In genomic region chr12:122403115-122403770, GRCh38 we compare ENCODE assay signal across 9 cellular contexts. TPM values are rescaled to one million over a fixed set of nuclear protein-coding genes. Genes with fewer than 3 reads are reported as not detected.
DNase-seq lines count a peak whose midpoint lies in the region; ATAC-seq and TF ChIP-seq lines count a peak whose summit lies in the region.
"Had no signal": no experiment of that assay in that cellular context is flagged by ENCODE, and none has a peak within 500 bp of the region (broad histone marks: within the 10 kb centered on the region; RNA-seq: fewer than 3 reads in every experiment).

No MANE protein-coding gene starts in this region.

- no peak for DNase-seq in activated naive CD8-positive, alpha-beta T cell treated with anti-CD3 and anti-CD28 coated beads for 36 hours
- peak; percentile 8 for DNase-seq in astrocyte of the hippocampus (ENCODE audit: low read depth, low spot score)
- no peak for DNase-seq in thyroid gland
- DNase-seq in SHP77 treated with DMSO at 0.1 percent for 48 hours (lab: John Stamatoyannopoulos, UW), result no peak
- no peak for DNase-seq in NK-92 (lab: John Stamatoyannopoulos, UW; ENCODE audit: unreplicated experiment)
- no peak for DNase-seq in NCI-H510A treated with DMSO at 0.1 percent for 48 hours (lab: John Stamatoyannopoulos, UW)
- DNase-seq: body of pancreas had no signal

- H3K4me3 Mint-ChIP-seq in activated naive CD8-positive, alpha-beta T cell, result no peak overlapping the region
- no peak overlapping the region for H3K4me3 Mint-ChIP-seq in activated naive CD8-positive, alpha-beta T cell treated with anti-CD3 and anti-CD28 coated beads for 36 hours

- TF ChIP-seq CTCF in thyroid gland (IDR thresholded peaks at IDR 0.05), result no peak

- 83 to 85% methylated on average over 6 of the region's 6 CpGs for WGBS in thyroid gland, 2 donors

- H3K27ac ChIP-seq in thyroid gland, result peak overlapping the region in 2 of 3 donors; percentile 98 to 99
- H3K27ac ChIP-seq: body of pancreas had no signal

- H3K27me3 Mint-ChIP-seq in activated naive CD8-positive, alpha-beta T cell, result no peaks in the 10 kb centered on the region
- no peaks in the 10 kb centered on the region for H3K27me3 Mint-ChIP-seq in activated naive CD8-positive, alpha-beta T cell treated with anti-CD3 and anti-CD28 coated beads for 36 hours

- H3K36me3 Mint-ChIP-seq in activated naive CD8-positive, alpha-beta T cell, result peaks cover 4% of the 10 kb centered on the region
- H3K36me3 Mint-ChIP-seq in activated naive CD8-positive, alpha-beta T cell treated with anti-CD3 and anti-CD28 coated beads for 36 hours, result peaks cover 7% of the 10 kb centered on the region

- peaks cover 37 to 61% of the 10 kb centered on the region in 2 donors for H3K4me1 ChIP-seq in thyroid gland

- no peaks in the 10 kb centered on the region for H3K9me3 Mint-ChIP-seq in activated naive CD8-positive, alpha-beta T cell (ENCODE audit: low read depth)
- H3K9me3 Mint-ChIP-seq in activated naive CD8-positive, alpha-beta T cell treated with anti-CD3 and anti-CD28 coated beads for 36 hours, result no peaks in the 10 kb centered on the region

- TF ChIP-seq POLR2A in thyroid gland (IDR thresholded peaks at IDR 0.05), result no peak

- intact Hi-C loops in thyroid gland (cut with DNase I), result loop anchor here (5.0 kb wide), 1 partner anchor 54 kb away; no protein-coding TSS in a partner anchor

- H3K36me3 ChIP-seq in thyroid gland, result no peaks in the 10 kb centered on the region

- H3K9me3 ChIP-seq in thyroid gland, result no peaks in the 10 kb centered on the region
- H3K9me3 ChIP-seq: body of pancreas had no signal

- peaks cover 30% of the 10 kb centered on the region for H3K4me1 Mint-ChIP-seq in activated naive CD8-positive, alpha-beta T cell (ENCODE audit: low read depth)
- H3K4me1 Mint-ChIP-seq in activated naive CD8-positive, alpha-beta T cell treated with anti-CD3 and anti-CD28 coated beads for 36 hours, result peaks cover 32% of the 10 kb centered on the region

- H3K27me3 ChIP-seq in thyroid gland, result no peaks in the 10 kb centered on the region
- H3K27me3 ChIP-seq: body of pancreas had no signal

- peak overlapping the region; percentile 28 for H3K27ac Mint-ChIP-seq in activated naive CD8-positive, alpha-beta T cell
- H3K27ac Mint-ChIP-seq in activated naive CD8-positive, alpha-beta T cell treated with anti-CD3 and anti-CD28 coated beads for 36 hours, result no peak overlapping the region

- peak; percentile 60 for ATAC-seq in HG02885 (IDR thresholded peaks at IDR 0.05; ENCODE audit: poor library complexity, unreplicated experiment)
- ATAC-seq: body of pancreas had no signal

- H3K4me3 ChIP-seq in thyroid gland (replicated peaks in 1 of 3), result no peak overlapping the region
- H3K4me3 ChIP-seq: body of pancreas had no signal

RNA-seq across cellular contexts. Expression of gene CLIP1, which starts 19.2 kb away (rescaled TPM):
- 10 to 100 TPM; 32.4 to 33.9 TPM for total RNA-seq in activated naive CD8-positive, alpha-beta T cell treated with anti-CD3 and anti-CD28 coated beads for 36 hours
- total RNA-seq in thyroid gland, result 100 to 1,000 TPM; 118 to 189 (median 143) TPM
